In the genomic region with DNA sequence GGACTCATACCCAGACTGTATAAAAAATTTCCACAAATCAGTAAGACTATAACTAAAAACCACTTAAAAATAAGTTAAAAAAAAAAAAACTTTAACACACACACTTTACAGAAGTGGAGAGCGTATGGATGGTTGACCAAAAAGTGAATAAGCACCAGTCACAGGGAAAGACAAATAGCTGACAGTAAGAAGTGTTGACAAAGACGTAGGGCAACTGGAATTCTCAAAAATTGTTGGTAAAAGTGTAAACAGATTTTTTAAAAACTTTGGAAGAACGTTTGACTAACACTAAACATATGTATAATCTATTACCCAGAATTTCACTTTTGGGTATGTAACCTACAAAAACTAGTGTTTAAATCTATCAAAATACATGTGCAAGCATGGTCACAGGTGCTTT, we compare ENCODE assay signal across 11 cellular contexts.
"Had no signal": no experiment of that assay in that cellular context is flagged by ENCODE, and none has a peak within 500 bp of the region (broad histone marks: within the 10 kb centered on the region; RNA-seq: fewer than 3 reads in every experiment).

No MANE protein-coding gene starts in this region.

- H3K4me2 ChIP-seq: GM23338 had no signal

- H3K36me3 ChIP-seq: HAP-1 had no signal

- H3K9me3 Mint-ChIP-seq: HFFc6 had no signal

- H3K4me1 ChIP-seq: HAP-1 had no signal

- FAIRE-seq: H1, H54 had no signal

- H3K4me3 ChIP-seq: GM23248, GM23338, HAP-1 had no signal

- H2AFZ ChIP-seq: GM23248, GM23338 had no signal

- H3K27ac ChIP-seq: GM23248 had no signal

- H3K4me3 Mint-ChIP-seq: GM23338, H9, HFFc6 had no signal

- H3K9me3 ChIP-seq: HAP-1 had no signal

- ATAC-seq: GM23338, HCT116 had no signal

- H3K9ac ChIP-seq: GM23248 had no signal

- H3K27ac Mint-ChIP-seq: GM23338, H9, HFFc6 had no signal

- H3K4me1 Mint-ChIP-seq: GM23338 had no signal

- DNase-seq: GM23248, GOT3, H7, H9, HCEC 1CT, HFFc6 had no signal
